1 cellular context compared by ENCODE assay signal in the genomic region with DNA sequence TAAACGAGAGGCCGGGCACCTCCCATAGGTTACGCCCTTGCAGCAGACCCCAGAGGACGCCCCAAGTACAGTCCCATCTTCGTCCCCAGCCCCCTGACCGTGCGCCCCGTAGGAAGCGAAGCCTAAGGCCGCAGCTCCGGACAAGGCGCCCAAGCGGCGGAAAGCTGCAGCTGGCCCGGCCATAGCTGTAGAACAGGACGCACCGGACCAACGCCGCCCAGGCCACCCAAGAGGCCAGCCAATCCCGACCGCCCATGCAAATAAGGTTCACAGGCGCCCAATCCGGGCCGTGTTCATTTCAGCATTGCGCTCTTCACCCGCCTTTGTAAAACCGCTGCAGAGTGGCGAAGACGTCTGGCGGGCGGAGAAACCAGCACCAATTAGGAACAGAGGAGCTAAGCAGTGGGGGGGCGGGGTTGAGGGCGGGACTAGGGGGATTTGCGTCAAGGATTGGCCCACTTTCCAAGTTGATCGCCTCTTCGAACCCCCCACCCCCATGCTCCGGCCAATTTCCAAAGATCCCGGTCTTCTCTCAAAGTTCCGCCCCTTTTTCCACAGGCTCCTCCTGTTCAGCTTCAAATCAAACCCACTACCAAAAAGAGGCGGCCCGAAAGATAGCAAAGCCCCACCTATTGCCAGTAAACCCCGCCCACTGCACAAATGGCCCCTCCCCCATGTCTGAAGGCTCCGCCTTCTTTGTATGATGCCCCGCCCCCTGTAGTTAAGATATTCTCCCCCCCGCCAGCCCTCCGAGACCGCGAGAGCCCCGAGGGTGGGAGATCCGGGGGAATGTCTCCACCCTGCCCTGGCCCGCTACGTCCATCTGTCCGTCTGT.
A peak's percentile ranks its signal among the peaks of the same experiment; 100 is the strongest.
TF ChIP-seq lines count a peak whose summit lies in the region.

A gene (minus strand): TSS at position 196 of the 835 bp plus-strand sequence. CDS start 13 bp downstream, at position 183.

TF ChIP-seq in HepG2, 621 proteins besides CTCF, POLR2A, EP300 and RAD21 (continued from another document and continues in another):
- TF ChIP-seq, protein P1, sequence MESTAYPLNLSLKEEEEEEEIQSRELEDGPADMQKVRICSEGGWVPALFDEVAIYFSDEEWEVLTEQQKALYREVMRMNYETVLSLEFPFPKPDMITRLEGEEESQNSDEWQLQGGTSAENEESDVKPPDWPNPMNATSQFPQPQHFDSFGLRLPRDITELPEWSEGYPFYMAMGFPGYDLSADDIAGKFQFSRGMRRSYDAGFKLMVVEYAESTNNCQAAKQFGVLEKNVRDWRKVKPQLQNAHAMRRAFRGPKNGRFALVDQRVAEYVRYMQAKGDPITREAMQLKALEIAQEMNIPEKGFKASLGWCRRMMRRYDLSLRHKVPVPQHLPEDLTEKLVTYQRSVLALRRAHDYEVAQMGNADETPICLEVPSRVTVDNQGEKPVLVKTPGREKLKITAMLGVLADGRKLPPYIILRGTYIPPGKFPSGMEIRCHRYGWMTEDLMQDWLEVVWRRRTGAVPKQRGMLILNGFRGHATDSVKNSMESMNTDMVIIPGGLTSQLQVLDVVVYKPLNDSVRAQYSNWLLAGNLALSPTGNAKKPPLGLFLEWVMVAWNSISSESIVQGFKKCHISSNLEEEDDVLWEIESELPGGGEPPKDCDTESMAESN (CRISPR knock-in tag; conservative IDR thresholded peaks at IDR 0.05), result no peak
- TF ChIP-seq ZFP36 (IDR thresholded peaks at IDR 0.05; ENCODE audit: borderline replicate concordance, low read depth, low read length, partially characterized antibody) (no peak), MATR3 (CRISPR knock-in tag; IDR thresholded peaks at IDR 0.05) (no peak), FOSL2 (CRISPR knock-in tag; IDR thresholded peaks at IDR 0.05) (peak; percentile 13; the same call in 1 of the 2 replicates), ZNF747 (CRISPR knock-in tag; IDR thresholded peaks at IDR 0.05; ENCODE audit: borderline replicate concordance) (0 out of 2 replicates have a peak, but pooled peaks have one; percentile 24), TP53 (CRISPR knock-in tag; conservative IDR thresholded peaks at IDR 0.05) (0 out of 2 replicates have a peak, but pooled peaks have one; percentile 16), HNRNPL (IDR thresholded peaks at IDR 0.05; ENCODE audit: low read depth, low read length) (peak; percentile 79), ZNF430 (CRISPR knock-in tag; IDR thresholded peaks at IDR 0.05) (no peak; the same call in 1 of the 2 replicates), MZF1 (CRISPR knock-in tag; IDR thresholded peaks at IDR 0.05; ENCODE audit: borderline replicate concordance) (no peak), IKZF4 (CRISPR knock-in tag; IDR thresholded peaks at IDR 0.05; ENCODE audit: borderline replicate concordance, low read depth, not compliant biosample characterization) (peak; percentile 36), ZNF343 (CRISPR knock-in tag; IDR thresholded peaks at IDR 0.05) (0 out of 2 replicates have a peak, but pooled peaks have one; percentile 72), ASH2L (IDR thresholded peaks at IDR 0.05; ENCODE audit: insufficient read length, low read depth, low read length) (peak; percentile 52), KAT2B (IDR thresholded peaks at IDR 0.05; ENCODE audit: borderline replicate concordance, low read depth, low read length) (no peak), ZSCAN31 (CRISPR knock-in tag; IDR thresholded peaks at IDR 0.05; ENCODE audit: low read depth) (peak; percentile 74; the same call in 1 of the 2 replicates), HIVEP1 (CRISPR knock-in tag; IDR thresholded peaks at IDR 0.05) (no peak), ZNF607 (CRISPR knock-in tag; IDR thresholded peaks at IDR 0.05; ENCODE audit: borderline replicate concordance) (peak; percentile 81; the same call in 1 of the 2 replicates), ZFAT (CRISPR knock-in tag; conservative IDR thresholded peaks at IDR 0.05) (no peak), SMAD9 (CRISPR knock-in tag; IDR thresholded peaks at IDR 0.05) (no peak), ZNF790 (CRISPR knock-in tag; IDR thresholded peaks at IDR 0.05; ENCODE audit: borderline replicate concordance) (0 out of 2 replicates have a peak, but pooled peaks have one; percentile 41), NAIF1 (CRISPR knock-in tag; IDR thresholded peaks at IDR 0.05; ENCODE audit: borderline replicate concordance) (0 out of 2 replicates have a peak, but pooled peaks have one; percentile 5), SPEN (CRISPR knock-in tag; IDR thresholded peaks at IDR 0.05; ENCODE audit: low read depth) (0 out of 2 replicates have a peak, but pooled peaks have one; percentile 11), ZNF564 (CRISPR knock-in tag; IDR thresholded peaks at IDR 0.05) (no peak), NR2F6 (IDR thresholded peaks at IDR 0.05) (peak; percentile 1; the same call in 1 of the 2 replicates), NR2F6 (CRISPR knock-in tag; IDR thresholded peaks at IDR 0.05) (no peak), ZNF326 (CRISPR knock-in tag; IDR thresholded peaks at IDR 0.05; ENCODE audit: borderline replicate concordance) (no peak), ZNF468 (CRISPR knock-in tag; IDR thresholded peaks at IDR 0.05) (no peak), SP5 (CRISPR knock-in tag; IDR thresholded peaks at IDR 0.05; ENCODE audit: borderline replicate concordance, low read depth) (0 out of 2 replicates have a peak, but pooled peaks have one; percentile 6), SMYD3 (CRISPR knock-in tag; IDR thresholded peaks at IDR 0.05) (peak; percentile 48; the same call in 1 of the 2 replicates), KDM1A (CRISPR knock-in tag; IDR thresholded peaks at IDR 0.05) (no peak), SRSF1 (optimal IDR thresholded peaks at IDR 0.05; ENCODE audit: low read depth, low read length) (peak; percentile 22), SNAPC2 (CRISPR knock-in tag; IDR thresholded peaks at IDR 0.05) (peak; percentile 76), TEAD2 (CRISPR knock-in tag; IDR thresholded peaks at IDR 0.05) (no peak), ZFY (CRISPR knock-in tag; IDR thresholded peaks at IDR 0.05) (peak; percentile 87), ZNF883 (CRISPR knock-in tag; IDR thresholded peaks at IDR 0.05; ENCODE audit: not compliant biosample characterization) (no peak), GFI1 (CRISPR knock-in tag; IDR thresholded peaks at IDR 0.05; ENCODE audit: borderline replicate concordance) (peak; percentile 46; the same call in 1 of the 2 replicates), THAP11 (CRISPR knock-in tag; IDR thresholded peaks at IDR 0.05) (peak; percentile 75), HOXA5 (CRISPR knock-in tag; IDR thresholded peaks at IDR 0.05) (peak; percentile 87; the same call in 1 of the 2 replicates), KDM5A (IDR thresholded peaks at IDR 0.05; ENCODE audit: borderline replicate concordance, low read length) (peak; percentile 60; the same call in 1 of the 2 replicates), SNAI1 (CRISPR knock-in tag; IDR thresholded peaks at IDR 0.05; ENCODE audit: borderline replicate concordance) (peak; percentile 48; the same call in 1 of the 2 replicates), ZNF562 (CRISPR knock-in tag; IDR thresholded peaks at IDR 0.05; ENCODE audit: borderline replicate concordance) (no peak), ZNF235 (CRISPR knock-in tag; IDR thresholded peaks at IDR 0.05; ENCODE audit: borderline replicate concordance) (0 out of 2 replicates have a peak, but pooled peaks have one; percentile 29), YEATS2 (CRISPR knock-in tag; IDR thresholded peaks at IDR 0.05; ENCODE audit: borderline replicate concordance) (0 out of 2 replicates have a peak, but pooled peaks have one; percentile 29)
- TF ChIP-seq, protein P2, sequence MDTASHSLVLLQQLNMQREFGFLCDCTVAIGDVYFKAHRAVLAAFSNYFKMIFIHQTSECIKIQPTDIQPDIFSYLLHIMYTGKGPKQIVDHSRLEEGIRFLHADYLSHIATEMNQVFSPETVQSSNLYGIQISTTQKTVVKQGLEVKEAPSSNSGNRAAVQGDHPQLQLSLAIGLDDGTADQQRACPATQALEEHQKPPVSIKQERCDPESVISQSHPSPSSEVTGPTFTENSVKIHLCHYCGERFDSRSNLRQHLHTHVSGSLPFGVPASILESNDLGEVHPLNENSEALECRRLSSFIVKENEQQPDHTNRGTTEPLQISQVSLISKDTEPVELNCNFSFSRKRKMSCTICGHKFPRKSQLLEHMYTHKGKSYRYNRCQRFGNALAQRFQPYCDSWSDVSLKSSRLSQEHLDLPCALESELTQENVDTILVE (CRISPR knock-in tag; IDR thresholded peaks at IDR 0.05), result 0 out of 2 replicates have a peak, but pooled peaks have one; percentile 19
- TF ChIP-seq, protein P3, sequence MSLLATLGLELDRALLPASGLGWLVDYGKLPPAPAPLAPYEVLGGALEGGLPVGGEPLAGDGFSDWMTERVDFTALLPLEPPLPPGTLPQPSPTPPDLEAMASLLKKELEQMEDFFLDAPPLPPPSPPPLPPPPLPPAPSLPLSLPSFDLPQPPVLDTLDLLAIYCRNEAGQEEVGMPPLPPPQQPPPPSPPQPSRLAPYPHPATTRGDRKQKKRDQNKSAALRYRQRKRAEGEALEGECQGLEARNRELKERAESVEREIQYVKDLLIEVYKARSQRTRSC (CRISPR knock-in tag; IDR thresholded peaks at IDR 0.05; ENCODE audit: low read depth), result no peak
- TF ChIP-seq, protein P4, sequence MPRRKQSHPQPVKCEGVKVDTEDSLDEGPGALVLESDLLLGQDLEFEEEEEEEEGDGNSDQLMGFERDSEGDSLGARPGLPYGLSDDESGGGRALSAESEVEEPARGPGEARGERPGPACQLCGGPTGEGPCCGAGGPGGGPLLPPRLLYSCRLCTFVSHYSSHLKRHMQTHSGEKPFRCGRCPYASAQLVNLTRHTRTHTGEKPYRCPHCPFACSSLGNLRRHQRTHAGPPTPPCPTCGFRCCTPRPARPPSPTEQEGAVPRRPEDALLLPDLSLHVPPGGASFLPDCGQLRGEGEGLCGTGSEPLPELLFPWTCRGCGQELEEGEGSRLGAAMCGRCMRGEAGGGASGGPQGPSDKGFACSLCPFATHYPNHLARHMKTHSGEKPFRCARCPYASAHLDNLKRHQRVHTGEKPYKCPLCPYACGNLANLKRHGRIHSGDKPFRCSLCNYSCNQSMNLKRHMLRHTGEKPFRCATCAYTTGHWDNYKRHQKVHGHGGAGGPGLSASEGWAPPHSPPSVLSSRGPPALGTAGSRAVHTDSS (CRISPR knock-in tag; conservative IDR thresholded peaks at IDR 0.05), result no peak
- TF ChIP-seq, protein P5, sequence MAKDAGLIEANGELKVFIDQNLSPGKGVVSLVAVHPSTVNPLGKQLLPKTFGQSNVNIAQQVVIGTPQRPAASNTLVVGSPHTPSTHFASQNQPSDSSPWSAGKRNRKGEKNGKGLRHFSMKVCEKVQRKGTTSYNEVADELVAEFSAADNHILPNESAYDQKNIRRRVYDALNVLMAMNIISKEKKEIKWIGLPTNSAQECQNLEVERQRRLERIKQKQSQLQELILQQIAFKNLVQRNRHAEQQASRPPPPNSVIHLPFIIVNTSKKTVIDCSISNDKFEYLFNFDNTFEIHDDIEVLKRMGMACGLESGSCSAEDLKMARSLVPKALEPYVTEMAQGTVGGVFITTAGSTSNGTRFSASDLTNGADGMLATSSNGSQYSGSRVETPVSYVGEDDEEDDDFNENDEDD (CRISPR knock-in tag; IDR thresholded peaks at IDR 0.05; ENCODE audit: borderline replicate concordance), result peak; percentile 52; the same call in 1 of the 2 replicates
- TF ChIP-seq, protein P6, sequence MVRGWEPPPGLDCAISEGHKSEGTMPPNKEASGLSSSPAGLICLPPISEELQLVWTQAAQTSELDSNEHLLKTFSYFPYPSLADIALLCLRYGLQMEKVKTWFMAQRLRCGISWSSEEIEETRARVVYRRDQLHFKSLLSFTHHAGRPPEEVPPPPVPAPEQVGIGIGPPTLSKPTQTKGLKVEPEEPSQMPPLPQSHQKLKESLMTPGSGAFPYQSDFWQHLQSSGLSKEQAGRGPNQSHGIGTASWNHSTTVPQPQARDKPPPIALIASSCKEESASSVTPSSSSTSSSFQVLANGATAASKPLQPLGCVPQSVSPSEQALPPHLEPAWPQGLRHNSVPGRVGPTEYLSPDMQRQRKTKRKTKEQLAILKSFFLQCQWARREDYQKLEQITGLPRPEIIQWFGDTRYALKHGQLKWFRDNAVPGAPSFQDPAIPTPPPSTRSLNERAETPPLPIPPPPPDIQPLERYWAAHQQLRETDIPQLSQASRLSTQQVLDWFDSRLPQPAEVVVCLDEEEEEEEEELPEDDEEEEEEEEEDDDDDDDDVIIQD (CRISPR knock-in tag; IDR thresholded peaks at IDR 0.05; ENCODE audit: low read depth), result no peak
- TF ChIP-seq, protein P7, sequence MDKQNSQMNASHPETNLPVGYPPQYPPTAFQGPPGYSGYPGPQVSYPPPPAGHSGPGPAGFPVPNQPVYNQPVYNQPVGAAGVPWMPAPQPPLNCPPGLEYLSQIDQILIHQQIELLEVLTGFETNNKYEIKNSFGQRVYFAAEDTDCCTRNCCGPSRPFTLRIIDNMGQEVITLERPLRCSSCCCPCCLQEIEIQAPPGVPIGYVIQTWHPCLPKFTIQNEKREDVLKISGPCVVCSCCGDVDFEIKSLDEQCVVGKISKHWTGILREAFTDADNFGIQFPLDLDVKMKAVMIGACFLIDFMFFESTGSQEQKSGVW (CRISPR knock-in tag; IDR thresholded peaks at IDR 0.05; ENCODE audit: borderline replicate concordance), result peak; percentile 51; the same call in 1 of the 2 replicates
- TF ChIP-seq, protein P8, sequence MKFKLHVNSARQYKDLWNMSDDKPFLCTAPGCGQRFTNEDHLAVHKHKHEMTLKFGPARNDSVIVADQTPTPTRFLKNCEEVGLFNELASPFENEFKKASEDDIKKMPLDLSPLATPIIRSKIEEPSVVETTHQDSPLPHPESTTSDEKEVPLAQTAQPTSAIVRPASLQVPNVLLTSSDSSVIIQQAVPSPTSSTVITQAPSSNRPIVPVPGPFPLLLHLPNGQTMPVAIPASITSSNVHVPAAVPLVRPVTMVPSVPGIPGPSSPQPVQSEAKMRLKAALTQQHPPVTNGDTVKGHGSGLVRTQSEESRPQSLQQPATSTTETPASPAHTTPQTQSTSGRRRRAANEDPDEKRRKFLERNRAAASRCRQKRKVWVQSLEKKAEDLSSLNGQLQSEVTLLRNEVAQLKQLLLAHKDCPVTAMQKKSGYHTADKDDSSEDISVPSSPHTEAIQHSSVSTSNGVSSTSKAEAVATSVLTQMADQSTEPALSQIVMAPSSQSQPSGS (CRISPR knock-in tag; IDR thresholded peaks at IDR 0.05), result 0 out of 2 replicates have a peak, but pooled peaks have one; percentile 14
- TF ChIP-seq, protein P9, sequence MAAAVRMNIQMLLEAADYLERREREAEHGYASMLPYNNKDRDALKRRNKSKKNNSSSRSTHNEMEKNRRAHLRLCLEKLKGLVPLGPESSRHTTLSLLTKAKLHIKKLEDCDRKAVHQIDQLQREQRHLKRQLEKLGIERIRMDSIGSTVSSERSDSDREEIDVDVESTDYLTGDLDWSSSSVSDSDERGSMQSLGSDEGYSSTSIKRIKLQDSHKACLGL (CRISPR knock-in tag; IDR thresholded peaks at IDR 0.05), result no peak; the same call in 1 of the 2 replicates
- TF ChIP-seq, protein P10, sequence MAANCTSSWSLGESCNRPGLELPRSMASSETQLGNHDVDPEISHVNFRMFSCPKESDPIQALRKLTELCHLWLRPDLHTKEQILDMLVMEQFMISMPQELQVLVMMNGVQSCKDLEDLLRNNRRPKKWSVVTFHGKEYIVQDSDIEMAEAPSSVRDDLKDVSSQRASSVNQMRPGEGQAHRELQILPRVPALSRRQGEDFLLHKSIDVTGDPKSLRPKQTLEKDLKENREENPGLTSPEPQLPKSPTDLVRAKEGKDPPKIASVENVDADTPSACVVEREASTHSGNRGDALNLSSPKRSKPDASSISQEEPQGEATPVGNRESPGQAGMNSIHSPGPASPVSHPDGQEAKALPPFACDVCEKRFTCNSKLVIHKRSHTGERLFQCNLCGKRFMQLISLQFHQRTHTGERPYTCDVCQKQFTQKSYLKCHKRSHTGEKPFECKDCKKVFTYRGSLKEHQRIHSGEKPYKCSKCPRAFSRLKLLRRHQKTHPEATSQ (CRISPR knock-in tag; IDR thresholded peaks at IDR 0.05; ENCODE audit: borderline replicate concordance), result no peak
- TF ChIP-seq, protein P11, sequence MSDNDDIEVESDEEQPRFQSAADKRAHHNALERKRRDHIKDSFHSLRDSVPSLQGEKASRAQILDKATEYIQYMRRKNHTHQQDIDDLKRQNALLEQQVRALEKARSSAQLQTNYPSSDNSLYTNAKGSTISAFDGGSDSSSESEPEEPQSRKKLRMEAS (IDR thresholded peaks at IDR 0.05), result peak; percentile 22; the same call in 1 of the 2 replicates
